In genomic region chr4:76504613-76505465, GRCh38 we compare ENCODE assay signal across 9 cellular contexts.
DNase-seq lines count a peak whose midpoint lies in the region; ATAC-seq, FAIRE-seq and TF ChIP-seq lines count a peak whose summit lies in the region.
"Had no signal": no experiment of that assay in that cellular context is flagged by ENCODE, and none has a peak within 500 bp of the region (broad histone marks: within the 10 kb centered on the region; RNA-seq: fewer than 3 reads in every experiment).

No MANE protein-coding gene starts in this region.

- H3K27me3 ChIP-seq in mammary epithelial cell (ENCODE audit: insufficient read depth, low read length) (no peaks in the 10 kb centered on the region), right lobe of liver (no peaks in the 10 kb centered on the region)

- peaks cover 3% of the 10 kb centered on the region for H3K4me1 ChIP-seq in mammary epithelial cell (ENCODE audit: insufficient read depth, low read length)
- peaks cover 0 to 7% (median 2%) of the 10 kb centered on the region in 4 donors for H3K4me1 ChIP-seq in right lobe of liver

- dilution Hi-C loops in mammary epithelial cell (cut with HindIII; ENCODE audit: low sequenced_read_pairs) = loop anchor here (5.0 kb wide), 1 partner anchor 78 kb away; no protein-coding TSS in a partner anchor

- H3K27me3 Mint-ChIP-seq in activated T-cell treated with anti-CD3 and anti-CD28 coated beads, Interleukin-2, amount 50 U/mL, for 24 hours = peaks cover 21% of the 10 kb centered on the region

- H3K9me3 Mint-ChIP-seq in activated T-cell treated with anti-CD3 and anti-CD28 coated beads, Interleukin-2, amount 50 U/mL, for 24 hours = no peaks in the 10 kb centered on the region
- H3K9me3 Mint-ChIP-seq: IgD-negative memory B cell had no signal

- peak; percentile 60 for FAIRE-seq in GM12892 (lab: Jason Lieb, UNC)

- BruUV-seq in mammary epithelial cell (replicated peaks; lab: Mats Ljungman, UMichigan) = no TSS peak

- no peaks in the 10 kb centered on the region for H3K4me1 Mint-ChIP-seq in activated T-cell treated with anti-CD3 and anti-CD28 coated beads, Interleukin-2, amount 50 U/mL, for 24 hours (ENCODE audit: low read depth)

- H3K27ac ChIP-seq in mammary epithelial cell (ENCODE audit: insufficient read depth, low read depth, low read length) = no peak overlapping the region
- no peak overlapping the region for H3K27ac ChIP-seq in right lobe of liver

- CTCF ChIA-PET in mammary epithelial cell (lab: Charles Lee; ENCODE audit: low non-redundant PET) = interaction anchor here (0.5 to 0.8 kb wide), 5 partner anchors 51 to 419 kb away, joined by 3 to 9 read pairs (median 4); no protein-coding TSS in a partner anchor

- H4K20me1 ChIP-seq in mammary epithelial cell (ENCODE audit: insufficient read depth, low read length) = no peaks in the 10 kb centered on the region

- in situ Hi-C loops in mammary epithelial cell (cut with MboI; ENCODE audit: low sequenced_read_pairs in 2 of 2) = loop anchor here (5.0 to 25.0 kb wide), 3 partner anchors 68 to 532 kb away; partner anchors contain the start of gene SHROOM3 (in 1 of the 2)

- H3K9me3 ChIP-seq in mammary epithelial cell (replicated peaks; ENCODE audit: insufficient read depth, low read length) (no peaks in the 10 kb centered on the region), right lobe of liver (no peaks in the 10 kb centered on the region)

- 100% methylated on average over 2 of the region's 2 CpGs for whole genome bisulfite sequencing in mammary epithelial cell (ENCODE audit: low coverage, missing lambda C conversion rate)
- 63% methylated on average over 2 of the region's 2 CpGs for WGBS in right lobe of liver (ENCODE audit: insufficient coverage, low coverage, low lambda C conversion rate, missing lambda C conversion rate)

- H3K79me2 ChIP-seq in mammary epithelial cell (ENCODE audit: insufficient read depth, low read length) = no peaks in the 10 kb centered on the region

- DNase-seq in Ammon's horn (ENCODE audit: low spot score) (peak; percentile 65), GM12892 (ENCODE audit: insufficient read length) (no peak), NCI-H2227 treated with DMSO at 0.1 percent for 48 hours (lab: John Stamatoyannopoulos, UW) (peak; percentile 34), mammary epithelial cell (peak; percentile 27), right lobe of liver (no peak), activated gamma-delta T cell treated with Interleukin-2 at 50 U/mL for 16 hours (no peak)
- DNase-seq in activated T-cell treated with anti-CD3 and anti-CD28 coated beads, Interleukin-2, amount 50 U/mL, for 24 hours = no peak

- no peak overlapping the region for H3K4me3 Mint-ChIP-seq in activated T-cell treated with anti-CD3 and anti-CD28 coated beads, Interleukin-2, amount 50 U/mL, for 24 hours
- H3K4me3 Mint-ChIP-seq: IgD-negative memory B cell had no signal

- no peak overlapping the region for H3K27ac Mint-ChIP-seq in activated T-cell treated with anti-CD3 and anti-CD28 coated beads, Interleukin-2, amount 50 U/mL, for 24 hours
- H3K27ac Mint-ChIP-seq: IgD-negative memory B cell had no signal

- TF ChIP-seq POLR2A in GM12892 (IDR thresholded peaks at IDR 0.05; ENCODE audit: low read depth, low read length) = no peak
- no peak for TF ChIP-seq POLR2A in right lobe of liver (IDR thresholded peaks at IDR 0.05)

- ATAC-seq in right lobe of liver (peak; percentile 82 to 90 (median 89)), HG02840 (IDR thresholded peaks at IDR 0.05; ENCODE audit: low FRiP score, unreplicated experiment) (no peak)

- H3K9ac ChIP-seq in mammary epithelial cell (ENCODE audit: insufficient read depth, low read length) = no peak overlapping the region

- no peaks in the 10 kb centered on the region for H3K36me3 ChIP-seq in mammary epithelial cell (ENCODE audit: insufficient read depth, low read length)
- H3K36me3 ChIP-seq in right lobe of liver = no peaks in the 10 kb centered on the region

- H3K4me3 ChIP-seq in mammary epithelial cell (replicated peaks in 1 of 3; ENCODE audit: insufficient read depth in 1 of 3, low read depth in 2 of 3, low read length in 3 of 3) (no peak overlapping the region), right lobe of liver (no peak overlapping the region)

- H3K4me2 ChIP-seq in mammary epithelial cell (ENCODE audit: insufficient read depth, low read depth, low read length) = no peak overlapping the region

- TF ChIP-seq CTCF in mammary epithelial cell (conservative IDR thresholded peaks at IDR 0.05 in 1 of 2, IDR thresholded peaks at IDR 0.05 in 1 of 2; ENCODE audit: extremely low read depth in 1 of 2, insufficient read depth in 1 of 2, low read depth in 1 of 2, low read length in 2 of 2) (peak; percentile 49 to 67), right lobe of liver (IDR thresholded peaks at IDR 0.05) (peak; percentile 67 to 80 (median 68))

- no peak overlapping the region for H2AFZ ChIP-seq in mammary epithelial cell (ENCODE audit: low read depth, low read length)

- intact Hi-C loops in mammary epithelial cell (cut with micrococcal nuclease) = loop anchor here (1.0 to 10.0 kb wide), 5 partner anchors 70 to 510 kb away; partner anchors contain the start of genes SDAD1 and SHROOM3
- intact Hi-C loops in right lobe of liver (cut with DNase I) = loop anchor here in 1 of 2 donors (5.0 kb wide), 1 partner anchor 73 kb away; no protein-coding TSS in a partner anchor

- no peaks in the 10 kb centered on the region for H3K36me3 Mint-ChIP-seq in activated T-cell treated with anti-CD3 and anti-CD28 coated beads, Interleukin-2, amount 50 U/mL, for 24 hours (ENCODE audit: low read depth)
- H3K36me3 Mint-ChIP-seq: IgD-negative memory B cell had no signal

Comparison
In these comparisons a context has a peak if more than half of its experiments do, and no peak if none do; other contexts are left out.
1. DNase-seq: peak in Ammon's horn (single experiment), NCI-H2227 treated with DMSO at 0.1 percent for 48 hours (single experiment) and mammary epithelial cell (single experiment); none in GM12892 (single experiment), right lobe of liver (0 of 3), activated gamma-delta T cell treated with Interleukin-2 at 50 U/mL for 16 hours (single experiment) and activated T-cell treated with anti-CD3 and anti-CD28 coated beads, Interleukin-2, amount 50 U/mL, for 24 hours (single experiment).